8 cellular contexts compared by ENCODE assay signal in genomic region chr19:13149628-13150186, GRCh38. TPM values are rescaled to one million over a fixed set of nuclear protein-coding genes. Genes with fewer than 3 reads are reported as not detected.
DNase-seq lines count a peak whose midpoint lies in the region; ATAC-seq, FAIRE-seq and TF ChIP-seq lines count a peak whose summit lies in the region.

No MANE protein-coding gene starts in this region.

- peaks cover 0 to 6% (median 3%) of the 10 kb centered on the region in 3 donors for H3K4me1 ChIP-seq in pancreas

- peak overlapping the region; percentile 53 to 100 (median 91) for H3K4me3 ChIP-seq in pancreas

- peak; percentile 4 to 9 for ATAC-seq in activated T-cell treated with anti-CD3 and anti-CD28 coated beads, Interleukin-2, amount 50 U/mL, for 72 hours (replicated peaks in 1 of 2)
- ATAC-seq in pancreas = peak; percentile 0 to 5 (median 1)
- no peak for ATAC-seq in GM21360 (IDR thresholded peaks at IDR 0.05; ENCODE audit: unreplicated experiment)

- no peak for FAIRE-seq in pancreas (lab: Jason Lieb, UNC)

- peak in 1 of 2 donors; percentile 53 for DNase-seq in activated T-cell treated with anti-CD3 and anti-CD28 coated beads, Interleukin-2, amount 50 U/mL, for 72 hours
- DNase-seq in activated T-cell treated with anti-CD3 and anti-CD28 coated beads for 4 hours = no peak
- peak; percentile 60 for DNase-seq in M059J (ENCODE audit: low read depth)
- peak; percentile 48 to 50 for DNase-seq in activated CD4-positive, alpha-beta T cell treated with anti-CD3 and anti-CD28 coated beads, Interleukin-2, amount 50 U/mL, for 48 hours
- DNase-seq in foreskin melanocyte = peak; percentile 34
- peak in 4 of 6 donors; percentile 64 to 89 (median 74) for DNase-seq in pancreas
- no peak for DNase-seq in effector CD8-positive, alpha-beta T cell (lab: John Stamatoyannopoulos, UW)

- H3K27ac ChIP-seq in pancreas = peak overlapping the region; percentile 89 to 99 (median 96)

- H3K4me3 Mint-ChIP-seq in activated T-cell treated with anti-CD3 and anti-CD28 coated beads, Interleukin-2, amount 50 U/mL, for 72 hours = peak overlapping the region; percentile 89 to 99

- H3K27me3 Mint-ChIP-seq in activated T-cell treated with anti-CD3 and anti-CD28 coated beads, Interleukin-2, amount 50 U/mL, for 72 hours (ENCODE audit: low read depth) = no peaks in the 10 kb centered on the region

- TF ChIP-seq CTCF in pancreas (IDR thresholded peaks at IDR 0.05) = no peak

- H3K9me3 ChIP-seq in pancreas = no peaks in the 10 kb centered on the region

- no peak overlapping the region for H3K27ac Mint-ChIP-seq in activated T-cell treated with anti-CD3 and anti-CD28 coated beads, Interleukin-2, amount 50 U/mL, for 72 hours

- H3K9me3 Mint-ChIP-seq in activated T-cell treated with anti-CD3 and anti-CD28 coated beads, Interleukin-2, amount 50 U/mL, for 72 hours = no peaks in the 10 kb centered on the region

- intact Hi-C loops in pancreas (cut with DNase I) = no loop called here

- WGBS in pancreas, 2 donors = 1% methylated on average over 46 of the region's 46 CpGs

- peaks cover 13 to 17% of the 10 kb centered on the region in 2 donors for H3K36me3 Mint-ChIP-seq in activated T-cell treated with anti-CD3 and anti-CD28 coated beads, Interleukin-2, amount 50 U/mL, for 72 hours (ENCODE audit: insufficient read depth in 2 of 2)

- no peaks in the 10 kb centered on the region for H3K27me3 ChIP-seq in pancreas

- no peaks in the 10 kb centered on the region for H3K36me3 ChIP-seq in pancreas

- H3K4me1 Mint-ChIP-seq in activated T-cell treated with anti-CD3 and anti-CD28 coated beads, Interleukin-2, amount 50 U/mL, for 72 hours (ENCODE audit: low read depth) = peaks cover 21% of the 10 kb centered on the region

RNA-seq across cellular contexts. Expression of gene STX10, which starts 0.5 kb away (rescaled TPM):
- 10 to 100 TPM; 73.9 to 89.9 TPM for total RNA-seq in activated T-cell treated with anti-CD3 and anti-CD28 coated beads, Interleukin-2, amount 50 U/mL, for 72 hours
- total RNA-seq in M059J (2014; rRNA removed; shearing (Covaris generic)) = 122 and 124 TPM in 2 replicates
- total RNA-seq in pancreas = 10 to 100 TPM; 14.0 to 24.6 (median 17.0) TPM
- polyA plus RNA-seq in pancreas = 10 to 100 TPM; 61.4 to 73.5 TPM

RNA-seq across cellular contexts. Expression of gene IER2, which starts 0.5 kb away (rescaled TPM):
- 100 to 1,000 TPM; 168 to 184 TPM for total RNA-seq in activated T-cell treated with anti-CD3 and anti-CD28 coated beads, Interleukin-2, amount 50 U/mL, for 72 hours
- total RNA-seq in M059J (2014; rRNA removed; shearing (Covaris generic)) = 16.6 and 33.0 TPM in 2 replicates
- 10 to 100 TPM; 32.4 to 59.2 (median 37.7) TPM for total RNA-seq in pancreas
- 100 to 1,000 TPM in 1 of 2 donors, 10 to 100 TPM in 1; 80.7 to 179 TPM for polyA plus RNA-seq in pancreas

RNA-seq across cellular contexts. Expression of gene NACC1, which starts 31.6 kb away (rescaled TPM):
- 10 to 100 TPM; 53.6 to 76.0 TPM for total RNA-seq in activated T-cell treated with anti-CD3 and anti-CD28 coated beads, Interleukin-2, amount 50 U/mL, for 72 hours
- total RNA-seq in M059J (2014; rRNA removed; shearing (Covaris generic)) = 48.1 and 126 TPM in 2 replicates
- total RNA-seq in pancreas = 10 to 100 TPM in 5 of 6 donors, 1 to 10 TPM in 1; 9.8 to 25.3 (median 14.1) TPM
- 10 to 100 TPM in 1 of 2 donors, 1 to 10 TPM in 1; 7.0 to 19.8 TPM for polyA plus RNA-seq in pancreas

RNA-seq across cellular contexts. Expression of gene TRMT1, which starts 33.2 kb away (rescaled TPM):
- total RNA-seq in activated T-cell treated with anti-CD3 and anti-CD28 coated beads, Interleukin-2, amount 50 U/mL, for 72 hours = 10 to 100 TPM; 41.0 to 46.0 TPM
- total RNA-seq in M059J (2014; rRNA removed; shearing (Covaris generic)) = 19.9 and 23.0 TPM in 2 replicates
- total RNA-seq in pancreas = 10 to 100 TPM; 12.7 to 29.2 (median 19.1) TPM
- polyA plus RNA-seq in pancreas = 100 to 1,000 TPM in 1 of 2 donors, 10 to 100 TPM in 1; 85.5 to 108 TPM

RNA-seq across cellular contexts. Expression of gene LYL1, which starts 47.0 kb away (rescaled TPM):
- total RNA-seq in activated T-cell treated with anti-CD3 and anti-CD28 coated beads, Interleukin-2, amount 50 U/mL, for 72 hours = 1 to 10 TPM; 4.8 to 6.3 TPM
- not detected in 2 replicates for total RNA-seq in M059J (2014; rRNA removed; shearing (Covaris generic))
- total RNA-seq in pancreas = 1 to 10 TPM in 4 of 6 donors, under 1 TPM in 2; 0.51 to 5.5 (median 1.7) TPM
- polyA plus RNA-seq in pancreas = 1 to 10 TPM; 2.6 to 3.6 TPM

Comparison
In these comparisons a context has a peak if more than half of its experiments do, and no peak if none do; other contexts are left out.
1. DNase-seq: peak in M059J (single experiment), activated CD4-positive, alpha-beta T cell treated with anti-CD3 and anti-CD28 coated beads, Interleukin-2, amount 50 U/mL, for 48 hours (2 of 2), foreskin melanocyte (single experiment) and pancreas (4 of 6); none in activated T-cell treated with anti-CD3 and anti-CD28 coated beads for 4 hours (single experiment) and effector CD8-positive, alpha-beta T cell (single experiment).